Comparison of ENCODE assay signal across 8 cellular contexts in the genomic region with DNA sequence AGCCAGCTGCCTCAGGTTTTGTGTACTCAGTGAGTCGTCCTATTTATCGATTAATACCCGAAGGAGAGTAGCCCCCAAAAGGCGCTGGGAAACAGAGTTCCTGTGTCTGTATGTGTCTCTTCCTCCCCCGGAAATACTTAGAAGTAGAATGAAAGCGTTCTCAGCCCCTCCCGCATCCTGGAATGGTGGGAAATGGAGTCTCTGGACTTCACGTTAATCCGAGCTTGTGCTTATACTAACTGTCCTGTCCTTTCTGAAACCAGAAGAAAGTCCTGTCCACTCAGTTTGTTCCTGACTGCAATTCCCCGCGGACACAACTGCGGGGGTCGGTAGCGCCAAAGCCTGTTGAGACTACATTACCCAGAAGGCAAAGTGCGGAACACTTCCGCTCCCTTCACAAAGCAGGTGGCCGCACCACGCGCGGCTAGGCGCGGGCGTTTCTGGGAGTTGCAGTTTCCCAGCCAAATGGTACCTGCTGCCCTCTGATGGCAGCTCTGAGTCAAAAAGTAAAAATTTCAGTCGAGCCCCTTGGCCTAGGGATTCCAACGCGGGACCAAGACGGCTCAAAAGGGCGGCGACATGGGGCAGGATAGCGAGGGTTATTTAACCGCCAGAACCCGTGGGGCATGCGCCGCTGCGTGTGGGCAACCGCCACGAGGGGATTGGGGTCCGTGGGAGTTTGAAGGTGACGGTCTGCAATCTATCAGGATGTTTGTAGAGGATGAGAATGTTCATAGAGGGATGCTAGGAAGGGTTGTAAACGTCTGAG. TPM values are rescaled to one million over a fixed set of nuclear protein-coding genes. Genes with fewer than 3 reads are reported as not detected.
DNase-seq lines count a peak whose midpoint lies in the region; ATAC-seq and TF ChIP-seq lines count a peak whose summit lies in the region.

No MANE protein-coding gene starts in this region.

- peaks cover 15 to 21% of the 10 kb centered on the region in 2 donors for H3K36me3 Mint-ChIP-seq in activated naive CD4-positive, alpha-beta T cell treated with anti-CD3 and anti-CD28 coated beads, Interleukin-2, amount 50 U/mL, for 72 hours
- H3K36me3 Mint-ChIP-seq in glutamatergic neuron (ENCODE audit: unreplicated experiment): no peaks in the 10 kb centered on the region

- peak overlapping the region; percentile 93 to 98 for H3K27ac Mint-ChIP-seq in activated naive CD4-positive, alpha-beta T cell treated with anti-CD3 and anti-CD28 coated beads, Interleukin-2, amount 50 U/mL, for 72 hours
- peak overlapping the region; percentile 89 for H3K27ac Mint-ChIP-seq in glutamatergic neuron (ENCODE audit: unreplicated experiment)

- POLR2A ChIA-PET in SK-N-SH (lab: Yijun Ruan, JAX): interaction anchor here (0.5 to 3.0 kb wide), 6 partner anchors 12 to 185 kb away, joined by 3 to 28 read pairs (median 3); a partner anchor contains a TSS

- peak overlapping the region; percentile 87 for H3K4me3 Mint-ChIP-seq in glutamatergic neuron (ENCODE audit: unreplicated experiment)

- intact Hi-C loops in testis (cut with DNase I; ENCODE audit: low total_unique reads): loop anchor here (5.0 kb wide), 1 partner anchor 48 kb away; no protein-coding TSS in a partner anchor

- CTCF ChIA-PET in SK-N-SH (lab: Yijun Ruan, JAX): interaction anchor here (0.7 to 14.8 kb wide), 20 partner anchors 11 to 145 kb away, joined by 3 to 205 read pairs (median 4); a partner anchor contains a TSS

- WGBS in SK-N-SH (ENCODE audit: low lambda C conversion rate): 6% methylated on average over 40 of the region's 40 CpGs
- WGBS in testis, 2 donors: 2% methylated on average over 40 of the region's 40 CpGs

- H2AFZ ChIP-seq in SK-N-SH (ENCODE audit: low read depth): peak overlapping the region; percentile 27; the same call in 1 of the 2 replicates

- H3K9me2 ChIP-seq in SK-N-SH: no peaks in the 10 kb centered on the region

- H3F3A ChIP-seq in SK-N-SH (replicated peaks; ENCODE audit: insufficient read depth): peaks cover 43% of the 10 kb centered on the region

- H3K27me3 Mint-ChIP-seq in glutamatergic neuron (ENCODE audit: unreplicated experiment): peaks cover 9% of the 10 kb centered on the region

- ATAC-seq in activated naive CD4-positive, alpha-beta T cell treated with anti-CD3 and anti-CD28 coated beads, Interleukin-2, amount 50 U/mL, for 72 hours: peak; percentile 56 to 66
- peak; percentile 47 for ATAC-seq in omental fat pad (ENCODE audit: low FRiP score)

- peaks cover 6 to 25% of the 10 kb centered on the region in 2 experiments for H3K36me3 ChIP-seq in SK-N-SH (replicated peaks in 1 of 2; ENCODE audit: control insufficient read depth in 1 of 2, insufficient read depth in 2 of 2, low read length in 1 of 2)
- no peaks in the 10 kb centered on the region for H3K36me3 ChIP-seq in testis (ENCODE audit: low read depth, missing control alignments)

- H3K4me3 ChIP-seq in NB4 (ENCODE audit: low read depth, low read length): peak overlapping the region; percentile 84
- H3K4me3 ChIP-seq in SK-N-SH (ENCODE audit: low read depth in 2 of 2, low read length in 1 of 2): peak overlapping the region; percentile 83 to 84
- H3K4me3 ChIP-seq in testis: peak overlapping the region; percentile 76 to 94

- peaks cover 11% of the 10 kb centered on the region for H3K4me1 Mint-ChIP-seq in glutamatergic neuron (ENCODE audit: low read depth, unreplicated experiment)

- H3K79me2 ChIP-seq in SK-N-SH (ENCODE audit: insufficient read depth): peaks cover 49% of the 10 kb centered on the region

- DNase-seq in EL (peak; percentile 96), HCEC 1CT (peak; percentile 93), NB4 (ENCODE audit: low read depth) (peak; percentile 93), SK-N-SH (peak; percentile 83), glutamatergic neuron (peak; percentile 91), omental fat pad (ENCODE audit: low spot score) (peak; percentile 64), testis (peak; percentile 97)
- peak; percentile 89 to 92 for DNase-seq in activated naive CD4-positive, alpha-beta T cell treated with anti-CD3 and anti-CD28 coated beads, Interleukin-2, amount 50 U/mL, for 72 hours (ENCODE audit: low spot score in 2 of 2)

- peak overlapping the region; percentile 83 to 95 for H3K27ac ChIP-seq in SK-N-SH (ENCODE audit: low read depth in 2 of 2, low read length in 1 of 2)
- H3K27ac ChIP-seq in testis: peak overlapping the region; percentile 55 to 90

- H3K9ac ChIP-seq in SK-N-SH: peak overlapping the region; percentile 70

- H3K4me1 ChIP-seq in SK-N-SH (ENCODE audit: control insufficient read depth in 1 of 2, insufficient read depth in 2 of 2, low read depth in 1 of 2, low read length in 1 of 2) (peaks cover 19 to 30% of the 10 kb centered on the region in 2 experiments), testis (peaks cover 61% of the 10 kb centered on the region)

- H4K20me1 ChIP-seq in SK-N-SH (ENCODE audit: insufficient read depth): peaks cover 34% of the 10 kb centered on the region

- TF ChIP-seq CTCF in NB4 (IDR thresholded peaks at IDR 0.05; ENCODE audit: low read depth, low read length) (peak; percentile 58), SK-N-SH (IDR thresholded peaks at IDR 0.05) (peak; percentile 68), glutamatergic neuron (IDR thresholded peaks at IDR 0.05; ENCODE audit: partially characterized antibody, unreplicated experiment) (no peak), omental fat pad (IDR thresholded peaks at IDR 0.05) (no peak), testis (IDR thresholded peaks at IDR 0.05) (peak; percentile 61 to 78 (median 67))

- H3K9me3 ChIP-seq in SK-N-SH (no peaks in the 10 kb centered on the region), testis (no peaks in the 10 kb centered on the region)

- TF ChIP-seq POLR2A in NB4 (IDR thresholded peaks at IDR 0.05; ENCODE audit: extremely low read depth, insufficient read length) (no peak), testis (IDR thresholded peaks at IDR 0.05) (no peak)

- peak overlapping the region; percentile 97 for H3K4me2 ChIP-seq in SK-N-SH

- H3K9me3 Mint-ChIP-seq in activated naive CD4-positive, alpha-beta T cell treated with anti-CD3 and anti-CD28 coated beads, Interleukin-2, amount 50 U/mL, for 72 hours: no peaks in the 10 kb centered on the region
- peaks cover 10% of the 10 kb centered on the region for H3K9me3 Mint-ChIP-seq in glutamatergic neuron (ENCODE audit: unreplicated experiment)

- peak; percentile 42; the same call in 1 of the 2 replicates for TF ChIP-seq RAD21 in SK-N-SH (IDR thresholded peaks at IDR 0.05; ENCODE audit: low read length)

- H3K27me3 ChIP-seq in SK-N-SH (ENCODE audit: insufficient read depth) (no peaks in the 10 kb centered on the region), testis (no peaks in the 10 kb centered on the region)

- peak in 1 of 2 experiments; percentile 17; a peak in 1 of 4 replicates for TF ChIP-seq EP300 in SK-N-SH (IDR thresholded peaks at IDR 0.05; ENCODE audit: borderline replicate concordance in 1 of 2, low read depth in 1 of 2, low read length in 1 of 2)

RNA-seq across cellular contexts. Expression of a gene that starts 2.2 kb away (rescaled TPM):
- polyA plus RNA-seq in SK-N-SH (2012; rRNA removed) (42.1 and 47.2 TPM in 2 replicates), testis (ENCODE audit: insufficient read depth, low read depth, low replicate concordance) (98.1 TPM)
- polyA plus RNA-seq in SK-N-SH (2012; cell fraction: cytosol; rRNA removed): 26.1 and 35.6 TPM in 2 replicates
- polyA plus RNA-seq in SK-N-SH (2012; cell fraction: nucleus; rRNA removed): 27.6 and 44.6 TPM in 2 replicates
- 10 to 100 TPM; 38.1 to 39.5 TPM for total RNA-seq in activated naive CD4-positive, alpha-beta T cell treated with anti-CD3 and anti-CD28 coated beads, Interleukin-2, amount 50 U/mL, for 72 hours
- total RNA-seq in glutamatergic neuron (ENCODE audit: unreplicated experiment) (83.2 TPM), omental fat pad (10 to 100 TPM; 16.9 to 32.3 (median 20.0) TPM), testis (10 to 100 TPM; 54.3 to 64.3 TPM)

RNA-seq across cellular contexts. Expression of a gene that starts 10.3 kb away (rescaled TPM):
- polyA plus RNA-seq in SK-N-SH (2012; rRNA removed) (89.6 and 94.5 TPM in 2 replicates), testis (ENCODE audit: insufficient read depth, low read depth, low replicate concordance) (59.6 TPM)
- polyA plus RNA-seq in SK-N-SH (2012; cell fraction: cytosol; rRNA removed): 38.5 and 54.1 TPM in 2 replicates
- 101 and 184 TPM in 2 replicates for polyA plus RNA-seq in SK-N-SH (2012; cell fraction: nucleus; rRNA removed)
- total RNA-seq in activated naive CD4-positive, alpha-beta T cell treated with anti-CD3 and anti-CD28 coated beads, Interleukin-2, amount 50 U/mL, for 72 hours: 10 to 100 TPM; 48.8 to 67.8 TPM
- total RNA-seq in glutamatergic neuron (ENCODE audit: unreplicated experiment) (28.0 TPM), omental fat pad (10 to 100 TPM; 21.2 to 52.8 (median 34.8) TPM), testis (100 to 1,000 TPM in 1 of 2 donors, 10 to 100 TPM in 1; 85.4 to 120 TPM)

RNA-seq across cellular contexts. Expression of a gene that starts 24.4 kb away (rescaled TPM):
- 8.6 and 16.9 TPM in 2 replicates for polyA plus RNA-seq in SK-N-SH (2012; rRNA removed)
- polyA plus RNA-seq in SK-N-SH (2012; cell fraction: cytosol; rRNA removed): 7.7 and 12.5 TPM in 2 replicates
- 67.2 and 121 TPM in 2 replicates for polyA plus RNA-seq in SK-N-SH (2012; cell fraction: nucleus; rRNA removed)
- 10 to 100 TPM; 87.7 to 90.6 TPM for total RNA-seq in activated naive CD4-positive, alpha-beta T cell treated with anti-CD3 and anti-CD28 coated beads, Interleukin-2, amount 50 U/mL, for 72 hours
- total RNA-seq in glutamatergic neuron (ENCODE audit: unreplicated experiment): 150 TPM
- 10 to 100 TPM; 15.7 to 26.3 (median 21.0) TPM for total RNA-seq in omental fat pad
- 100 to 1,000 TPM; 163 to 181 TPM for total RNA-seq in testis
- polyA plus RNA-seq in testis (ENCODE audit: insufficient read depth, low read depth, low replicate concordance): 95.6 TPM

RNA-seq across cellular contexts. Expression of a gene that starts 24.5 kb away (rescaled TPM):
- polyA plus RNA-seq in SK-N-SH (2012; rRNA removed) (3.5 and 4.0 TPM in 2 replicates), testis (ENCODE audit: insufficient read depth, low read depth, low replicate concordance) (10.1 TPM)
- 1.7 and 2.6 TPM in 2 replicates for polyA plus RNA-seq in SK-N-SH (2012; cell fraction: cytosol; rRNA removed)
- 3.4 and 4.3 TPM in 2 replicates for polyA plus RNA-seq in SK-N-SH (2012; cell fraction: nucleus; rRNA removed)
- 10 to 100 TPM; 13.2 to 14.5 TPM for total RNA-seq in activated naive CD4-positive, alpha-beta T cell treated with anti-CD3 and anti-CD28 coated beads, Interleukin-2, amount 50 U/mL, for 72 hours
- total RNA-seq in glutamatergic neuron (ENCODE audit: unreplicated experiment) (12.0 TPM), omental fat pad (1 to 10 TPM; 3.2 to 7.6 (median 5.7) TPM), testis (10 to 100 TPM; 10.1 to 12.2 TPM)

RNA-seq across cellular contexts. Expression of a gene that starts 27.2 kb away (rescaled TPM):
- polyA plus RNA-seq in SK-N-SH (2012; rRNA removed) (30.2 and 31.1 TPM in 2 replicates), testis (ENCODE audit: insufficient read depth, low read depth, low replicate concordance) (40.7 TPM)
- polyA plus RNA-seq in SK-N-SH (2012; cell fraction: cytosol; rRNA removed): 15.7 and 23.9 TPM in 2 replicates
- polyA plus RNA-seq in SK-N-SH (2012; cell fraction: nucleus; rRNA removed): 29.2 and 30.8 TPM in 2 replicates
- 10 to 100 TPM; 28.7 to 39.3 TPM for total RNA-seq in activated naive CD4-positive, alpha-beta T cell treated with anti-CD3 and anti-CD28 coated beads, Interleukin-2, amount 50 U/mL, for 72 hours
- total RNA-seq in glutamatergic neuron (ENCODE audit: unreplicated experiment) (30.7 TPM), omental fat pad (10 to 100 TPM; 22.0 to 59.3 (median 29.9) TPM), testis (10 to 100 TPM; 54.4 to 80.0 TPM)

Comparison
In these comparisons a context has a peak if more than half of its experiments do, and no peak if none do; other contexts are left out.
1. Peak in every context shown above with its lines: DNase-seq, ATAC-seq, H3K4me3 ChIP-seq and H3K27ac ChIP-seq.
2. CTCF ChIP-seq: peak in NB4 (single experiment), SK-N-SH (single experiment) and testis (3 of 3); none in glutamatergic neuron (single experiment) and omental fat pad (0 of 3).